19 cellular contexts compared by ENCODE assay signal in the genomic region with DNA sequence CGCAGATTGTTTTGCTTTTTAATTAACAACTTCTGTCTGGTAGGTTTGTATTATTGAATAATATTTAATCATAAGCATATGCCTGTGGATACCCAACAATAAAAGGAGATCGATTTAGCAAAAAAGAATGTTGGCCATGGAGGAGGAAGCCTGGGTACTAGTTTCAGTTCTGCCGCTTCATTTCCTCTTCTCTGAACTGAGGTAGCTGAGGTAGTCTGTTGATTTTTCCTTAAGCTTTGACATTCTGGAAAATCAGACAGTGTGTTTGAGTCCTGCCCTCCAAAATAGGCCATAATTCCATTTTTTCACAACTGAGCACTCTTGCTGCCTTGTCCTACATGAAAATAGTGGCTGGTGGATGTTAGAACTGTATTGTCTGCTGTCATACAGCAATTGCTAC.
"Had no signal": no experiment of that assay in that cellular context is flagged by ENCODE, and none has a peak within 500 bp of the region (broad histone marks: within the 10 kb centered on the region; RNA-seq: fewer than 3 reads in every experiment).

No MANE protein-coding gene starts in this region.

- H3K27me3 ChIP-seq: heart left ventricle, right lobe of liver had no signal

- DNase-seq: activated CD4-positive, alpha-beta T cell treated with anti-CD3 and anti-CD28 coated beads for 36 hours; activated CD8-positive, alpha-beta memory T cell treated with anti-CD3 and anti-CD28 coated beads, Interleukin-2, amount 50 U/mL, for 4 hours; activated CD8-positive, alpha-beta T cell treated with anti-CD3 and anti-CD28 coated beads for 36 hours; activated effector memory CD4-positive, alpha-beta T cell treated with anti-CD3 and anti-CD28 coated beads, Interleukin-2, amount 50 U/mL, for 16 hours; activated T-cell treated with anti-CD3 and anti-CD28 coated beads, Interleukin-2, amount 50 U/mL, for 48 hours; amniotic stem cell; effector CD4-positive, alpha-beta T cell; foreskin melanocyte; heart left ventricle; left colon; lower lobe of right lung; right lobe of liver; T-helper 1 cell; T1000 had no signal

- H3K27ac ChIP-seq: epithelial cell of prostate, heart left ventricle, lower lobe of right lung, right lobe of liver, thoracic aorta had no signal

- H3K36me3 ChIP-seq: thoracic aorta had no signal

- H3K4me1 ChIP-seq: right lobe of liver had no signal

- H3K9me3 ChIP-seq: heart left ventricle, lower lobe of right lung, right lobe of liver, thoracic aorta had no signal

- H3K27ac Mint-ChIP-seq: activated CD4-positive, alpha-beta T cell treated with anti-CD3 and anti-CD28 coated beads for 36 hours; activated CD8-positive, alpha-beta T cell treated with anti-CD3 and anti-CD28 coated beads for 36 hours; activated naive CD8-positive, alpha-beta T cell; mesothelial cell of epicardium had no signal

- H3K4me1 Mint-ChIP-seq: activated CD4-positive, alpha-beta T cell treated with anti-CD3 and anti-CD28 coated beads for 36 hours had no signal

- H3K4me3 Mint-ChIP-seq: activated CD4-positive, alpha-beta T cell treated with anti-CD3 and anti-CD28 coated beads for 36 hours; activated CD8-positive, alpha-beta T cell treated with anti-CD3 and anti-CD28 coated beads for 36 hours; activated naive CD8-positive, alpha-beta T cell; mesothelial cell of epicardium had no signal

- FAIRE-seq: colon had no signal

- H3K9me3 Mint-ChIP-seq: activated CD8-positive, alpha-beta T cell treated with anti-CD3 and anti-CD28 coated beads for 36 hours; mesothelial cell of epicardium had no signal

- H3K27me3 Mint-ChIP-seq: activated CD4-positive, alpha-beta T cell treated with anti-CD3 and anti-CD28 coated beads for 36 hours; activated CD8-positive, alpha-beta T cell treated with anti-CD3 and anti-CD28 coated beads for 36 hours; activated naive CD8-positive, alpha-beta T cell had no signal

- H3K4me3 ChIP-seq: heart left ventricle, lower lobe of right lung, right lobe of liver, thoracic aorta had no signal
